In the genomic region with DNA sequence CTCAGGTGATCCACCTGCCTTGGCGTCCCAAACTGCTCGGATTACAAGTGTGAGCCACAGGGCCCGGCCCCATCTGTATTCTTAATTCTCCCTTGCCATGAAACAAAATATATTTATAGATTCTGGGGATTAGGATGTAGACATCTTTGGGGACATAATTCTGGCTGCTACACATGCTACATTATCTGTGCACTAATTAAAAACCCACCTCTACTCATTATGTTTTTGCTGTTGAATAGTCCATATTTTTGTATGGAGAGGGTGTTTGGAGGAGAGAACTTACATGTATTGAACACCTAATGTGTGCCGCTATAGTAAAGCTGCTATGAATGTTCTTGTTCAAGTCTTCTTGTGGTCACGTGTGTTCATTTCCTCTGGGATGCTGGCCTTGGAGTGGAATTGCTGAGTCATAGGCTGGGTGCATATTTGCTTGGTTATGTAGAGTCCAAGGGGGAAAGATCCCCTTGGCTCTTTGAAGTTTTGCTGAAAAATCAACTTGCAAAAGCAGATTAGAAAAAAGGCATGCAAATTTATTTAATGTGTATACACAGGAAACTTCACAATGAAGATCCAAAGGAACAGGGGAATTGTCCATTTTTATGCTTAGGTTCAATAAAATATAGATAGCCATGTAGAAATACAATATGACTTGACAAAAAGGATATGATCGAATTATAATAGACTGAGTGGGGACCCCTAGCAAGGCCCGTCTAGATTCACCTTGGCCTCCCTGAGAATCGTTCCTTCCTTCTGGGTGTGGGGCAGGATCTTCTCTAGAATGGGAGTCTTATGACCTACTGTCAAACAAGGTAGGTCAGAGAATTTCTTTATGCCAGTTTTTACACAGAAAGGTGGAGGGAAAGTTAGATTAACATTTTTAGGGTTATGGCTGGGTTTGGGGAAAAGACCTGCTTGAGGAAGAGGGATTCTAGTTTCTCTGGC, we compare ENCODE assay signal across 1 cellular context.
TF ChIP-seq lines count a peak whose summit lies in the region.

No MANE protein-coding gene starts in this region.

TF ChIP-seq in K562, 482 proteins besides CTCF, POLR2A, EP300 and RAD21 (continued from another document):
- TF ChIP-seq RAD51 (IDR thresholded peaks at IDR 0.05; ENCODE audit: borderline replicate concordance, low read depth) (peak; percentile 40; the same call in 1 of the 2 replicates), MAFF (IDR thresholded peaks at IDR 0.05; ENCODE audit: low read length) (peak; percentile 82), NFE2 (IDR thresholded peaks at IDR 0.05; ENCODE audit: low read depth) (peak; percentile 83), BRD9 (IDR thresholded peaks at IDR 0.05; ENCODE audit: low read depth, partially characterized antibody) (no peak), BACH1 (tag; IDR thresholded peaks at IDR 0.05) (peak; percentile 77; the same call in 1 of the 2 replicates), KAT8 (IDR thresholded peaks at IDR 0.05; ENCODE audit: low read depth) (no peak)
- TF ChIP-seq, protein P1, sequence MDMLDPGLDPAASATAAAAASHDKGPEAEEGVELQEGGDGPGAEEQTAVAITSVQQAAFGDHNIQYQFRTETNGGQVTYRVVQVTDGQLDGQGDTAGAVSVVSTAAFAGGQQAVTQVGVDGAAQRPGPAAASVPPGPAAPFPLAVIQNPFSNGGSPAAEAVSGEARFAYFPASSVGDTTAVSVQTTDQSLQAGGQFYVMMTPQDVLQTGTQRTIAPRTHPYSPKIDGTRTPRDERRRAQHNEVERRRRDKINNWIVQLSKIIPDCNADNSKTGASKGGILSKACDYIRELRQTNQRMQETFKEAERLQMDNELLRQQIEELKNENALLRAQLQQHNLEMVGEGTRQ (CRISPR knock-in tag; IDR thresholded peaks at IDR 0.05) = 0 out of 2 replicates have a peak, but pooled peaks have one; percentile 9
